In the genomic region with DNA sequence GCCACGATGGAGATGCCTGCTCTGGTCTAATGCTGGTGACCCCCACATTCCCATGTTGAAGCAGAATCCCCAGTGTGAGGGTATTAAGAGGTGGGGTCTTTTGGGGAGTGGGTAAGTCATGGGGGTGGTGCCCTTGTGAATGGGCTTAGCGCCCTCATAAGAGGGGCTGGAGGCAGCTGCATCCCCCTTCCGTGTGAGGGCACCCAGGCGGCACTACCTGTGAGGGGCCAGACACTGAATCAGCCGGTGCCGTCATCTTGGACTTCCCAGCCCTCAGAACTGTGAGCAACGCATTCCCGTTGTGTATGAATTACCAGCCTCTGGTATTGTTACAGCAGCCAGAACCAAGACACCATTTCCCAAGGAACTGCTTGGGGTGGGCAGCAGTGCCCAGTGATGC, we compare ENCODE assay signal across 22 cellular contexts.
"Had no signal": no experiment of that assay in that cellular context is flagged by ENCODE, and none has a peak within 500 bp of the region (broad histone marks: within the 10 kb centered on the region; RNA-seq: fewer than 3 reads in every experiment).

No MANE protein-coding gene starts in this region.

- H3K4me3 ChIP-seq: cardiac muscle cell, colonic mucosa, dorsolateral prefrontal cortex, heart left ventricle, left lung, lower lobe of right lung, ovary, stomach, thoracic aorta, transverse colon had no signal

- H3K4me3 Mint-ChIP-seq: memory B cell; naive B cell; stimulated activated naive B cell treated with anti-CD40 and anti-IgM and Interleukin-4, amounts not matched to agents 10 μg/mL and 1 μg/mL and 100 μg/mL, for 72 hours had no signal

- H3K27me3 ChIP-seq: cardiac muscle cell, colonic mucosa, dorsolateral prefrontal cortex, ovary, transverse colon had no signal

- H3K36me3 ChIP-seq: cardiac muscle cell, colonic mucosa, heart left ventricle, left lung, lower lobe of right lung, ovary, stomach, thoracic aorta, transverse colon had no signal

- H3K27ac ChIP-seq: cardiac muscle cell, colonic mucosa, heart left ventricle, left lung, lower lobe of right lung, ovary, stomach, thoracic aorta, transverse colon had no signal

- H3K9me3 Mint-ChIP-seq: naive B cell; stimulated activated naive B cell treated with anti-CD40 and anti-IgM and Interleukin-4, amounts not matched to agents 10 μg/mL and 1 μg/mL and 100 μg/mL, for 72 hours had no signal

- DNase-seq: cerebellar nuclear complex; colonic mucosa; effector CD8-positive, alpha-beta T cell; heart left ventricle; hippocampal formation; lower lobe of right lung; midbrain; naive B cell; ovary; right cardiac atrium; stimulated activated CD4-positive, alpha-beta T cell treated with anti-CD3 and anti-CD28 coated beads, Interleukin-15, amount 100 ng/mL, for 24 hours; stimulated activated CD4-positive, alpha-beta T cell treated with anti-CD3 and anti-CD28 coated beads, Interleukin-1b, Interleukin-23, amount 100 ng/mL, for 48 hours; stimulated activated CD4-positive, alpha-beta T cell treated with anti-CD3 and anti-CD28 coated beads, Interleukin-4, amount 100 ng/mL, for 4 hours; stimulated activated naive B cell treated with anti-CD40 and anti-IgM and Interleukin-4, amounts not matched to agents 10 μg/mL and 1 μg/mL and 100 μg/mL, for 72 hours; stomach; transverse colon had no signal

- H3K4me1 ChIP-seq: colonic mucosa, lower lobe of right lung, stomach, transverse colon had no signal

- H3K9me3 ChIP-seq: colonic mucosa, heart left ventricle, left lung, lower lobe of right lung, ovary, stomach, thoracic aorta, transverse colon had no signal

- ATAC-seq: heart left ventricle; left lung; right cardiac atrium; stimulated activated naive B cell treated with anti-CD40 and anti-IgM and Interleukin-4, amounts not matched to agents 10 μg/mL and 1 μg/mL and 100 μg/mL, for 72 hours had no signal

- H3K27ac Mint-ChIP-seq: memory B cell; naive B cell; progenitor cell of endocrine pancreas; stimulated activated naive B cell treated with anti-CD40 and anti-IgM and Interleukin-4, amounts not matched to agents 10 μg/mL and 1 μg/mL and 100 μg/mL, for 72 hours had no signal

- H3K36me3 Mint-ChIP-seq: memory B cell; naive B cell; stimulated activated naive B cell treated with anti-CD40 and anti-IgM and Interleukin-4, amounts not matched to agents 10 μg/mL and 1 μg/mL and 100 μg/mL, for 72 hours had no signal
